9 cellular contexts compared by ENCODE assay signal in genomic region chr12:89951050-89951693, GRCh38.
DNase-seq lines count a peak whose midpoint lies in the region; ATAC-seq, FAIRE-seq and TF ChIP-seq lines count a peak whose summit lies in the region.
"Had no signal": no experiment of that assay in that cellular context is flagged by ENCODE, and none has a peak within 500 bp of the region (broad histone marks: within the 10 kb centered on the region; RNA-seq: fewer than 3 reads in every experiment).

No MANE protein-coding gene starts in this region.

- peaks cover 26% of the 10 kb centered on the region for H3K4me1 ChIP-seq in astrocyte (ENCODE audit: insufficient read depth, low read length)
- H3K4me1 ChIP-seq in naive thymus-derived CD4-positive, alpha-beta T cell (ENCODE audit: control insufficient read depth in 2 of 2, insufficient read depth in 2 of 2, low read length in 2 of 2), result peaks cover 24 to 33% of the 10 kb centered on the region in 2 donors
- H3K4me1 ChIP-seq in prostate gland (replicated peaks), result peaks cover 3% of the 10 kb centered on the region
- peaks cover 32% of the 10 kb centered on the region for H3K4me1 ChIP-seq in suprapubic skin

- no peak overlapping the region for H2AFZ ChIP-seq in astrocyte (ENCODE audit: low read depth, low read length)

- no peak overlapping the region for H3K9ac ChIP-seq in astrocyte (ENCODE audit: low read length)

- no peaks in the 10 kb centered on the region for H3K79me2 ChIP-seq in astrocyte (ENCODE audit: insufficient read depth, low read length)

- H3K4me3 ChIP-seq in GM12865 (ENCODE audit: low read depth, low read length) (no peak overlapping the region), astrocyte (ENCODE audit: insufficient read depth, low read depth, low read length) (no peak overlapping the region), prostate gland (no peak overlapping the region), suprapubic skin (no peak overlapping the region)
- H3K4me3 ChIP-seq in naive thymus-derived CD4-positive, alpha-beta T cell (ENCODE audit: low read length), result no peak overlapping the region

- TF ChIP-seq POLR2A in prostate gland (IDR thresholded peaks at IDR 0.05) (no peak), suprapubic skin (IDR thresholded peaks at IDR 0.05) (no peak)

- no peak for TF ChIP-seq EP300 in suprapubic skin (IDR thresholded peaks at IDR 0.05)

- H3K27me3 ChIP-seq in astrocyte (ENCODE audit: insufficient read depth, low read length), result no peaks in the 10 kb centered on the region
- H3K27me3 ChIP-seq in naive thymus-derived CD4-positive, alpha-beta T cell (ENCODE audit: control insufficient read depth in 2 of 2, insufficient read depth in 2 of 2, low read length in 2 of 2), result no peaks in the 10 kb centered on the region
- peaks cover 5% of the 10 kb centered on the region for H3K27me3 ChIP-seq in prostate gland (replicated peaks; ENCODE audit: insufficient read depth)
- no peaks in the 10 kb centered on the region for H3K27me3 ChIP-seq in suprapubic skin

- peaks cover 34% of the 10 kb centered on the region for H3K4me1 Mint-ChIP-seq in astrocyte (ENCODE audit: low read depth, unreplicated experiment)
- peaks cover 20 to 55% (median 44%) of the 10 kb centered on the region in 7 donors for H3K4me1 Mint-ChIP-seq in naive thymus-derived CD4-positive, alpha-beta T cell

- intact Hi-C loops in naive thymus-derived CD4-positive, alpha-beta T cell (cut with micrococcal nuclease), result loop anchor here in 1 of 2 donors (5.0 to 10.0 kb wide), 2 partner anchors 194 to 916 kb away; no protein-coding TSS in a partner anchor
- intact Hi-C loops in prostate gland (cut with DNase I), result loop anchor here (5.0 kb wide), 1 partner anchor 244 kb away; the partner anchor contains the start of gene ATP2B1

- H3K36me3 Mint-ChIP-seq in astrocyte (ENCODE audit: low read depth, unreplicated experiment), result no peaks in the 10 kb centered on the region
- H3K36me3 Mint-ChIP-seq in naive thymus-derived CD4-positive, alpha-beta T cell, result peaks cover 0 to 2% (median 0%) of the 10 kb centered on the region in 5 donors

- no peaks in the 10 kb centered on the region for H4K20me1 ChIP-seq in astrocyte (ENCODE audit: insufficient read depth, low read length)

- CTCF ChIA-PET in naive thymus-derived CD4-positive, alpha-beta T cell (lab: Charles Lee), result interaction anchor here (0.5 to 2.5 kb wide), 7 partner anchors 25 to 408 kb away, joined by 3 to 8 read pairs (median 3); no protein-coding TSS in a partner anchor

- H3K4me3 Mint-ChIP-seq in astrocyte (ENCODE audit: unreplicated experiment), result no peak overlapping the region
- H3K4me3 Mint-ChIP-seq in naive thymus-derived CD4-positive, alpha-beta T cell, result peak overlapping the region in 5 of 10 donors; percentile 16 to 59 (median 25)

- no peaks in the 10 kb centered on the region for H3K27me3 Mint-ChIP-seq in astrocyte (ENCODE audit: low read depth, unreplicated experiment)
- H3K27me3 Mint-ChIP-seq in naive thymus-derived CD4-positive, alpha-beta T cell, result no peaks in the 10 kb centered on the region

- no peak overlapping the region for H3K4me2 ChIP-seq in astrocyte (ENCODE audit: low read length)

- H3K36me3 ChIP-seq in astrocyte (ENCODE audit: insufficient read depth, low read length) (no peaks in the 10 kb centered on the region), prostate gland (no peaks in the 10 kb centered on the region), suprapubic skin (no peaks in the 10 kb centered on the region)
- H3K36me3 ChIP-seq in naive thymus-derived CD4-positive, alpha-beta T cell (ENCODE audit: control insufficient read depth in 2 of 3, insufficient read depth in 3 of 3, low read length in 3 of 3), result no peaks in the 10 kb centered on the region

- H3K9me3 ChIP-seq in astrocyte (ENCODE audit: insufficient read depth, low read depth, low read length) (no peaks in the 10 kb centered on the region), prostate gland (no peaks in the 10 kb centered on the region), suprapubic skin (no peaks in the 10 kb centered on the region)
- no peaks in the 10 kb centered on the region for H3K9me3 ChIP-seq in naive thymus-derived CD4-positive, alpha-beta T cell (ENCODE audit: control insufficient read depth in 2 of 3, low read length in 3 of 3)

- DNase-seq in GM12865 (ENCODE audit: low read depth) (peak; percentile 26), astrocyte (ENCODE audit: low read depth) (peak; percentile 48), NCI-H82 treated with DMSO at 0.1 percent for 48 hours (lab: John Stamatoyannopoulos, UW; ENCODE audit: unreplicated experiment) (no peak), iPS-NIHi11 (ENCODE audit: low spot score) (no peak), prostate gland (ENCODE audit: low spot score) (no peak), suprapubic skin (ENCODE audit: low spot score in 2 of 2) (no peak)
- DNase-seq in naive thymus-derived CD4-positive, alpha-beta T cell, result peak in 1 of 9 donors; percentile 11
- DNase-seq: Kasumi-1 had no signal

- ATAC-seq in HG03103 (IDR thresholded peaks at IDR 0.05; ENCODE audit: low read depth, unreplicated experiment), result peak; percentile 30
- no peak for ATAC-seq in naive thymus-derived CD4-positive, alpha-beta T cell

- POLR2A ChIA-PET in naive thymus-derived CD4-positive, alpha-beta T cell (lab: Charles Lee), result interaction anchor here (1.5 kb wide), 1 partner anchor 242 kb away, joined by 9 read pairs; the partner anchor contains the start of gene ATP2B1

- no peak overlapping the region for H3K27ac ChIP-seq in astrocyte (ENCODE audit: low read depth, low read length)
- no peak overlapping the region for H3K27ac ChIP-seq in naive thymus-derived CD4-positive, alpha-beta T cell (ENCODE audit: low read depth, low read length)
- no peak overlapping the region for H3K27ac ChIP-seq in prostate gland
- H3K27ac ChIP-seq in suprapubic skin, result no peak overlapping the region

- H3K27ac Mint-ChIP-seq in astrocyte (ENCODE audit: unreplicated experiment), result peak overlapping the region; percentile 3
- peak overlapping the region in 8 of 9 donors; percentile 7 to 89 (median 77) for H3K27ac Mint-ChIP-seq in naive thymus-derived CD4-positive, alpha-beta T cell

- no peak for TF ChIP-seq CTCF in GM12865 (IDR thresholded peaks at IDR 0.05; ENCODE audit: insufficient read depth, low read depth, low read length, missing control alignments)
- no peak for TF ChIP-seq CTCF in astrocyte (IDR thresholded peaks at IDR 0.05; ENCODE audit: insufficient read depth, low read depth, low read length)
- TF ChIP-seq CTCF in prostate gland (IDR thresholded peaks at IDR 0.05), result no peak
- no peak for TF ChIP-seq CTCF in suprapubic skin (IDR thresholded peaks at IDR 0.05)

- peak; percentile 26 for FAIRE-seq in astrocyte (lab: Jason Lieb, UNC)

- H3K9me3 Mint-ChIP-seq in astrocyte (ENCODE audit: unreplicated experiment), result no peaks in the 10 kb centered on the region
- H3K9me3 Mint-ChIP-seq in naive thymus-derived CD4-positive, alpha-beta T cell, result peaks cover 0 to 2% (median 0%) of the 10 kb centered on the region in 11 donors

- 55% methylated on average over 2 of the region's 2 CpGs for WGBS in prostate gland
- 71% methylated on average over 2 of the region's 2 CpGs for WGBS in suprapubic skin

Comparison
In these comparisons a context has a peak if more than half of its experiments do, and no peak if none do; other contexts are left out.
1. DNase-seq: peak in GM12865 (single experiment) and astrocyte (single experiment); none in NCI-H82 treated with DMSO at 0.1 percent for 48 hours (single experiment), iPS-NIHi11 (single experiment), prostate gland (single experiment) and suprapubic skin (0 of 2).